In genomic region chr3:42752441-42752840, GRCh38 we compare ENCODE assay signal across 17 cellular contexts. TPM values are rescaled to one million over a fixed set of nuclear protein-coding genes. Genes with fewer than 3 reads are reported as not detected.
DNase-seq lines count a peak whose midpoint lies in the region; ATAC-seq and TF ChIP-seq lines count a peak whose summit lies in the region.
"Had no signal": no experiment of that assay in that cellular context is flagged by ENCODE, and none has a peak within 500 bp of the region (broad histone marks: within the 10 kb centered on the region; RNA-seq: fewer than 3 reads in every experiment).

No MANE protein-coding gene starts in this region.

- 95 to 98% (median 97%) methylated on average over 9 of the region's 9 CpGs for WGBS in heart left ventricle, 4 donors

- H3K4me1 Mint-ChIP-seq in activated CD4-positive, alpha-beta memory T cell treated with anti-CD3 and anti-CD28 coated beads, Interleukin-2, amount 10 ng/mL, durations not matched to agents 7 days and 5 days = peaks cover 37% of the 10 kb centered on the region
- peaks cover 17% of the 10 kb centered on the region for H3K4me1 Mint-ChIP-seq in activated CD4-positive, alpha-beta memory T cell treated with anti-CD3 and anti-CD28 coated beads for 36 hours (ENCODE audit: low read depth)

- H3K36me3 Mint-ChIP-seq in activated CD4-positive, alpha-beta memory T cell treated with anti-CD3 and anti-CD28 coated beads, Interleukin-2, amount 10 ng/mL, durations not matched to agents 7 days and 5 days (ENCODE audit: low read depth) = no peaks in the 10 kb centered on the region
- H3K36me3 Mint-ChIP-seq in activated CD4-positive, alpha-beta memory T cell treated with anti-CD3 and anti-CD28 coated beads for 36 hours = no peaks in the 10 kb centered on the region
- H3K36me3 Mint-ChIP-seq: CD4-positive, alpha-beta memory T cell had no signal

- intact Hi-C loops in activated CD4-positive, alpha-beta memory T cell treated with anti-CD3 and anti-CD28 coated beads for 36 hours (cut with micrococcal nuclease) = no loop called here
- intact Hi-C loops in heart left ventricle (cut with DNase I) = loop anchor here in 5 of 10 donors (5.0 to 10.0 kb wide), 4 partner anchors 170 to 248 kb away; partner anchors contain the start of genes SEC22C (in 2 of the 5) and VIPR1 (in 1 of the 5)

- no peak overlapping the region for H3K4me3 Mint-ChIP-seq in activated CD4-positive, alpha-beta memory T cell treated with anti-CD3 and anti-CD28 coated beads, Interleukin-2, amount 10 ng/mL, durations not matched to agents 7 days and 5 days
- no peak overlapping the region for H3K4me3 Mint-ChIP-seq in activated CD4-positive, alpha-beta memory T cell treated with anti-CD3 and anti-CD28 coated beads for 36 hours
- H3K4me3 Mint-ChIP-seq: CD14-positive monocyte; CD4-positive, alpha-beta memory T cell had no signal

- POLR2A ChIA-PET in activated CD4-positive, alpha-beta memory T cell treated with anti-CD3 and anti-CD28 coated beads, Interleukin-2, amount 10 ng/mL, durations not matched to agents 7 days and 5 days (lab: Charles Lee) = no interaction called here
- POLR2A ChIA-PET in activated CD4-positive, alpha-beta memory T cell treated with anti-CD3 and anti-CD28 coated beads for 36 hours (lab: Charles Lee) = no interaction called here

- no peak overlapping the region for H3K27ac ChIP-seq in right atrium auricular region
- H3K27ac ChIP-seq in heart left ventricle = no peak overlapping the region
- H3K27ac ChIP-seq: 22Rv1, A549, BLaER1 had no signal

- DNase-seq in activated CD4-positive, alpha-beta memory T cell treated with anti-CD3 and anti-CD28 coated beads, Interleukin-2, amount 10 ng/mL, durations not matched to agents 7 days and 5 days = peak; percentile 12
- DNase-seq in activated CD4-positive, alpha-beta memory T cell treated with anti-CD3 and anti-CD28 coated beads for 36 hours = no peak
- DNase-seq in right atrium auricular region (ENCODE audit: low spot score) = peak; percentile 16
- no peak for DNase-seq in heart left ventricle
- peak; percentile 78 for DNase-seq in mesenteric fat pad (ENCODE audit: low spot score)
- DNase-seq in dedifferentiated amniotic fluid mesenchymal stem cell (ENCODE audit: extremely low spot score) = no peak
- DNase-seq: AML-193; CD4-positive, alpha-beta memory T cell; DMS79 treated with DMSO at 0.1 percent for 48 hours; GF-D8 had no signal

- CTCF ChIA-PET in activated CD4-positive, alpha-beta memory T cell treated with anti-CD3 and anti-CD28 coated beads, Interleukin-2, amount 10 ng/mL, durations not matched to agents 7 days and 5 days (lab: Charles Lee) = interaction anchor here (0.7 to 1.0 kb wide), 2 partner anchors 8 to 28 kb away, joined by 3 to 4 read pairs; no protein-coding TSS in a partner anchor
- CTCF ChIA-PET in activated CD4-positive, alpha-beta memory T cell treated with anti-CD3 and anti-CD28 coated beads for 36 hours (lab: Charles Lee) = interaction anchor here (0.6 kb wide), 1 partner anchor 11 kb away, joined by 3 read pairs; no protein-coding TSS in a partner anchor

- no peaks in the 10 kb centered on the region for H3K9me3 Mint-ChIP-seq in activated CD4-positive, alpha-beta memory T cell treated with anti-CD3 and anti-CD28 coated beads, Interleukin-2, amount 10 ng/mL, durations not matched to agents 7 days and 5 days
- H3K9me3 Mint-ChIP-seq in activated CD4-positive, alpha-beta memory T cell treated with anti-CD3 and anti-CD28 coated beads for 36 hours = no peaks in the 10 kb centered on the region
- H3K9me3 Mint-ChIP-seq: CD14-positive monocyte; CD4-positive, alpha-beta memory T cell had no signal

- H3K36me3 ChIP-seq in right atrium auricular region (no peaks in the 10 kb centered on the region), heart left ventricle (no peaks in the 10 kb centered on the region)
- H3K36me3 ChIP-seq: BLaER1, HAP-1 had no signal

- H3K4me1 ChIP-seq in right atrium auricular region = no peaks in the 10 kb centered on the region
- peaks cover 0 to 22% (median 0%) of the 10 kb centered on the region in 12 donors for H3K4me1 ChIP-seq in heart left ventricle
- H3K4me1 ChIP-seq: A549, HAP-1 had no signal

- TF ChIP-seq CTCF in right atrium auricular region (IDR thresholded peaks at IDR 0.05) = no peak
- no peak for TF ChIP-seq CTCF in heart left ventricle (IDR thresholded peaks at IDR 0.05)

- no peaks in the 10 kb centered on the region for H3K9me3 ChIP-seq in right atrium auricular region
- no peaks in the 10 kb centered on the region for H3K9me3 ChIP-seq in heart left ventricle
- H3K9me3 ChIP-seq: A549, BLaER1, HAP-1 had no signal

- no peaks in the 10 kb centered on the region for H3K27me3 ChIP-seq in right atrium auricular region
- no peaks in the 10 kb centered on the region for H3K27me3 ChIP-seq in heart left ventricle
- H3K27me3 ChIP-seq: BLaER1 had no signal

- no peak for TF ChIP-seq POLR2A in heart left ventricle (IDR thresholded peaks at IDR 0.05)

- no peak overlapping the region for H3K4me3 ChIP-seq in right atrium auricular region
- no peak overlapping the region for H3K4me3 ChIP-seq in heart left ventricle
- H3K4me3 ChIP-seq: A549, BLaER1, HAP-1 had no signal

- H3K27me3 Mint-ChIP-seq in activated CD4-positive, alpha-beta memory T cell treated with anti-CD3 and anti-CD28 coated beads, Interleukin-2, amount 10 ng/mL, durations not matched to agents 7 days and 5 days = no peaks in the 10 kb centered on the region
- H3K27me3 Mint-ChIP-seq in activated CD4-positive, alpha-beta memory T cell treated with anti-CD3 and anti-CD28 coated beads for 36 hours = no peaks in the 10 kb centered on the region
- H3K27me3 Mint-ChIP-seq: CD4-positive, alpha-beta memory T cell had no signal

- H3K27ac Mint-ChIP-seq in activated CD4-positive, alpha-beta memory T cell treated with anti-CD3 and anti-CD28 coated beads, Interleukin-2, amount 10 ng/mL, durations not matched to agents 7 days and 5 days = no peak overlapping the region
- H3K27ac Mint-ChIP-seq in activated CD4-positive, alpha-beta memory T cell treated with anti-CD3 and anti-CD28 coated beads for 36 hours = no peak overlapping the region

- ATAC-seq in heart left ventricle (no peak), GM21526 (IDR thresholded peaks at IDR 0.05; ENCODE audit: low FRiP score, unreplicated experiment) (no peak)
- ATAC-seq: A549 had no signal

RNA-seq across cellular contexts. Expression of gene CCDC13, which starts 20.6 kb away (rescaled TPM):
- under 1 TPM; 0.63 to 0.83 TPM for total RNA-seq in activated CD4-positive, alpha-beta memory T cell treated with anti-CD3 and anti-CD28 coated beads, Interleukin-2, amount 10 ng/mL, durations not matched to agents 7 days and 5 days
- under 1 TPM in 1 of 2 experiments, not detected in 1; 0.76 TPM for total RNA-seq in activated CD4-positive, alpha-beta memory T cell treated with anti-CD3 and anti-CD28 coated beads for 36 hours
- total RNA-seq in right atrium auricular region (under 1 TPM in 1 of 2 donors, not detected in 1; 0.35 TPM), heart left ventricle (1 to 10 TPM in 1 of 9 donors, under 1 TPM in 7, not detected in 1; 0.44 to 1.4 (median 0.83) TPM), mesenteric fat pad (1.3 TPM)
- 1 to 10 TPM in 1 of 2 donors, under 1 TPM in 1; 0.53 to 1.1 TPM for polyA plus RNA-seq in heart left ventricle
- total RNA-seq: H1 had no signal

RNA-seq across cellular contexts. Expression of gene HHATL, which starts 49.8 kb away (rescaled TPM):
- total RNA-seq in activated CD4-positive, alpha-beta memory T cell treated with anti-CD3 and anti-CD28 coated beads, Interleukin-2, amount 10 ng/mL, durations not matched to agents 7 days and 5 days = under 1 TPM in 1 of 2 experiments, not detected in 1; 0.25 TPM
- total RNA-seq in activated CD4-positive, alpha-beta memory T cell treated with anti-CD3 and anti-CD28 coated beads for 36 hours = not detected
- 100 to 1,000 TPM; 444 to 908 TPM for total RNA-seq in right atrium auricular region
- total RNA-seq in heart left ventricle = 100 to 1,000 TPM; 305 to 823 (median 538) TPM
- polyA plus RNA-seq in heart left ventricle = 1,000 to 10,000 TPM in 1 of 2 donors, 100 to 1,000 TPM in 1; 188 to 1,023 TPM
- total RNA-seq in mesenteric fat pad = 0.48 TPM
- total RNA-seq: CD4-positive, alpha-beta memory T cell; H1 had no signal
- polyA plus RNA-seq: A549; CD14-positive monocyte; CD4-positive, alpha-beta memory T cell had no signal

RNA-seq across cellular contexts. Expression of gene HIGD1A, which starts 51.8 kb away (rescaled TPM):
- 10 to 100 TPM; 56.9 to 61.2 TPM for total RNA-seq in activated CD4-positive, alpha-beta memory T cell treated with anti-CD3 and anti-CD28 coated beads, Interleukin-2, amount 10 ng/mL, durations not matched to agents 7 days and 5 days
- total RNA-seq in activated CD4-positive, alpha-beta memory T cell treated with anti-CD3 and anti-CD28 coated beads for 36 hours = 10 to 100 TPM; 63.7 to 68.4 TPM
- 100 to 1,000 TPM; 213 to 299 TPM for total RNA-seq in right atrium auricular region
- 100 to 1,000 TPM; 170 to 353 (median 313) TPM for total RNA-seq in heart left ventricle
- polyA plus RNA-seq in heart left ventricle = 100 to 1,000 TPM; 291 to 497 TPM
- 97.4 TPM for total RNA-seq in mesenteric fat pad

RNA-seq across cellular contexts. Expression of gene ACKR2, which starts 56.8 kb away (rescaled TPM):
- 1 to 10 TPM; 2.0 to 2.3 TPM for total RNA-seq in activated CD4-positive, alpha-beta memory T cell treated with anti-CD3 and anti-CD28 coated beads, Interleukin-2, amount 10 ng/mL, durations not matched to agents 7 days and 5 days
- under 1 TPM; 0.44 to 0.74 TPM for total RNA-seq in activated CD4-positive, alpha-beta memory T cell treated with anti-CD3 and anti-CD28 coated beads for 36 hours
- total RNA-seq in right atrium auricular region (1 to 10 TPM in 1 of 2 donors, under 1 TPM in 1; 0.78 to 6.2 TPM), heart left ventricle (1 to 10 TPM in 4 of 9 donors, under 1 TPM in 5; 0.42 to 3.1 (median 0.67) TPM), mesenteric fat pad (5.6 TPM)
- under 1 TPM; 0.22 to 0.57 TPM for polyA plus RNA-seq in heart left ventricle
- polyA plus RNA-seq: CD14-positive monocyte; CD4-positive, alpha-beta memory T cell had no signal

Comparison
In these comparisons a context has a peak if more than half of its experiments do, and no peak if none do; other contexts are left out.
1. DNase-seq: peak in activated CD4-positive, alpha-beta memory T cell treated with anti-CD3 and anti-CD28 coated beads, Interleukin-2, amount 10 ng/mL, durations not matched to agents 7 days and 5 days (single experiment), right atrium auricular region (single experiment) and mesenteric fat pad (single experiment); none in activated CD4-positive, alpha-beta memory T cell treated with anti-CD3 and anti-CD28 coated beads for 36 hours (single experiment), heart left ventricle (0 of 5) and dedifferentiated amniotic fluid mesenchymal stem cell (single experiment).
2. RNA of gene HHATL, which starts 49.8 kb away (total RNA-seq): 444 to 908 TPM in right atrium auricular region and 305 to 823 TPM in heart left ventricle; 0.48 TPM in mesenteric fat pad (single experiment), 0.25 TPM in activated CD4-positive, alpha-beta memory T cell treated with anti-CD3 and anti-CD28 coated beads, Interleukin-2, amount 10 ng/mL, durations not matched to agents 7 days and 5 days and not detected in activated CD4-positive, alpha-beta memory T cell treated with anti-CD3 and anti-CD28 coated beads for 36 hours; every median in the first group is over 100 times any median in the second.